In the genomic region with DNA sequence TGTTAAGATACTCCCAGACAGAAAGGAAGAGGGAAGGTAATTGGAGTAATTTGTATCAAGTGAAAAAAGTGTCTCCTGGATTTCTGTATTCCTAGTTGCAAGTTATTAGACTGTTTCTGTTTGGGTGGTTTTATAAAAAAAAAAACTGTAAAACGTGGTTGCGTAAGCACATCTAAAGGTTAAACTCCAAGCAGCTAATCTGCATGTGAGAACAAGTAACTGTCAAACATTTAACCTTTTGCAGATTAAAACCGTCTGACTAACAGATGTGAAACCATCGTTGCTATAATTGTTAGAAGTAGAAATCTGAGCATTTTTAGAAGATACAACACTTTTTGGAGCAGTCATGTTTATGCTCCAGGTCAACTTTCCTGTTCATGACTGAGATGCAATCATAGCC, we compare ENCODE assay signal across 19 cellular contexts.
DNase-seq lines count a peak whose midpoint lies in the region; ATAC-seq, FAIRE-seq and TF ChIP-seq lines count a peak whose summit lies in the region.
"Had no signal": no experiment of that assay in that cellular context is flagged by ENCODE, and none has a peak within 500 bp of the region (broad histone marks: within the 10 kb centered on the region; RNA-seq: fewer than 3 reads in every experiment).

No MANE protein-coding gene starts in this region.

- H3K27ac ChIP-seq in astrocyte (ENCODE audit: low read depth, low read length) (no peak overlapping the region), kidney (ENCODE audit: low read depth in 2 of 2, low read length in 2 of 2) (no peak overlapping the region)
- H3K27ac ChIP-seq: parathyroid adenoma, tibial nerve had no signal

- no peak for ATAC-seq in GM21390 (IDR thresholded peaks at IDR 0.05; ENCODE audit: unreplicated experiment)
- ATAC-seq: GM23338, K562, left ventricle myocardium superior, SK-N-SH treated with all-trans-retinoic acid at 6 μM for 48 hours had no signal

- H3K4me1 Mint-ChIP-seq in astrocyte (ENCODE audit: low read depth, unreplicated experiment) = peaks cover 3% of the 10 kb centered on the region

- no peaks in the 10 kb centered on the region for H3K36me3 ChIP-seq in astrocyte (ENCODE audit: insufficient read depth, low read length)
- H3K36me3 ChIP-seq in kidney (ENCODE audit: control insufficient read depth in 1 of 2, insufficient read depth in 2 of 2, low read length in 2 of 2) = no peaks in the 10 kb centered on the region
- H3K36me3 ChIP-seq: tibial nerve had no signal

- H3K27me3 Mint-ChIP-seq in astrocyte (ENCODE audit: low read depth, unreplicated experiment) = peaks cover 6% of the 10 kb centered on the region
- H3K27me3 Mint-ChIP-seq: activated naive CD8-positive, alpha-beta T cell had no signal

- H3K79me2 ChIP-seq in astrocyte (ENCODE audit: insufficient read depth, low read length) = no peaks in the 10 kb centered on the region
- H3K79me2 ChIP-seq: parathyroid adenoma had no signal

- H3K4me3 ChIP-seq in AG09309 (ENCODE audit: control insufficient read depth, low read depth, low read length) = no peak overlapping the region
- H3K4me3 ChIP-seq in astrocyte (ENCODE audit: insufficient read depth, low read depth, low read length) = no peak overlapping the region
- H3K4me3 ChIP-seq in kidney (ENCODE audit: low read length in 2 of 2) = no peak overlapping the region
- H3K4me3 ChIP-seq: GM23338, K562, tibial nerve had no signal

- H2AFZ ChIP-seq in astrocyte (ENCODE audit: low read depth, low read length) = no peak overlapping the region
- H2AFZ ChIP-seq: GM23338, parathyroid adenoma had no signal

- no peak overlapping the region for H3K4me2 ChIP-seq in astrocyte (ENCODE audit: low read length)
- H3K4me2 ChIP-seq: GM23338 had no signal

- DNase-seq in AG09309 (ENCODE audit: low read depth) = peak; percentile 28
- peak; percentile 18 for DNase-seq in GM03348 (ENCODE audit: low spot score)
- peak; percentile 41 for DNase-seq in astrocyte (ENCODE audit: low read depth)
- DNase-seq in kidney = no peak
- no peak for DNase-seq in cortex of kidney (lab: John Stamatoyannopoulos, UW)
- DNase-seq in stimulated activated CD4-positive, alpha-beta T cell treated with anti-CD3 and anti-CD28 coated beads, Interleukin-4, amount 100 ng/mL, for 4 hours = no peak
- no peak for DNase-seq in NK-92 treated with Interleukin-12 subunit alpha and Interleukin-12 subunit beta, amount 100 ng/mL, for 24 hours (lab: John Stamatoyannopoulos, UW)
- DNase-seq: activated T-cell treated with anti-CD3 and anti-CD28 coated beads, Interleukin-2, amount 50 U/mL, for 1 hour; GDM1; left ventricle myocardium superior had no signal

- H4K20me1 ChIP-seq in astrocyte (ENCODE audit: insufficient read depth, low read length) = peaks cover 4% of the 10 kb centered on the region

- FAIRE-seq in astrocyte (lab: Jason Lieb, UNC) (no peak), kidney (lab: Jason Lieb, UNC) (peak; percentile 77)
- FAIRE-seq: GM12892, K562, TTC549 had no signal

- no peaks in the 10 kb centered on the region for H3K27me3 ChIP-seq in astrocyte (ENCODE audit: insufficient read depth, low read length)
- H3K27me3 ChIP-seq: tibial nerve had no signal

- H3K4me3 Mint-ChIP-seq in astrocyte (ENCODE audit: unreplicated experiment) = no peak overlapping the region
- H3K4me3 Mint-ChIP-seq: activated naive CD8-positive, alpha-beta T cell; GM23338 had no signal

- peaks cover 2% of the 10 kb centered on the region for H3K9me3 Mint-ChIP-seq in astrocyte (ENCODE audit: unreplicated experiment)
- H3K9me3 Mint-ChIP-seq: GM23338 had no signal

- H3K9me3 ChIP-seq in astrocyte (ENCODE audit: insufficient read depth, low read depth, low read length) = no peaks in the 10 kb centered on the region
- no peaks in the 10 kb centered on the region for H3K9me3 ChIP-seq in kidney (ENCODE audit: control insufficient read depth in 1 of 2, low read length in 2 of 2)
- H3K9me3 ChIP-seq: tibial nerve had no signal

- intact Hi-C loops in kidney (cut with DNase I) = no loop called here

- TF ChIP-seq CTCF in AG09309 (IDR thresholded peaks at IDR 0.05; ENCODE audit: control insufficient read depth, insufficient read depth, low read depth, low read length, missing control alignments) (no peak), astrocyte (IDR thresholded peaks at IDR 0.05; ENCODE audit: insufficient read depth, low read depth, low read length) (no peak), kidney (IDR thresholded peaks at IDR 0.05; ENCODE audit: borderline replicate concordance, extremely low read depth, insufficient read depth) (no peak)

- H3K9ac ChIP-seq in astrocyte (ENCODE audit: low read length) (no peak overlapping the region), kidney (ENCODE audit: low read length in 2 of 2) (no peak overlapping the region)
- H3K9ac ChIP-seq: parathyroid adenoma had no signal

- no peak overlapping the region for H3K27ac Mint-ChIP-seq in astrocyte (ENCODE audit: unreplicated experiment)
- H3K27ac Mint-ChIP-seq: activated naive CD8-positive, alpha-beta T cell; GM23338 had no signal

- H3K36me3 Mint-ChIP-seq in astrocyte (ENCODE audit: low read depth, unreplicated experiment) = peaks cover 5% of the 10 kb centered on the region
- H3K36me3 Mint-ChIP-seq: activated naive CD8-positive, alpha-beta T cell had no signal

- no peaks in the 10 kb centered on the region for H3K4me1 ChIP-seq in astrocyte (ENCODE audit: insufficient read depth, low read length)
- peaks cover 0 to 12% of the 10 kb centered on the region in 2 donors for H3K4me1 ChIP-seq in kidney (ENCODE audit: control insufficient read depth in 1 of 2, insufficient read depth in 1 of 2, low read depth in 1 of 2, low read length in 2 of 2)
- H3K4me1 ChIP-seq: parathyroid adenoma had no signal

Comparison
In these comparisons a context has a peak if more than half of its experiments do, and no peak if none do; other contexts are left out.
1. DNase-seq: peak in AG09309 (single experiment), GM03348 (single experiment) and astrocyte (single experiment); none in kidney (single experiment), cortex of kidney (single experiment), stimulated activated CD4-positive, alpha-beta T cell treated with anti-CD3 and anti-CD28 coated beads, Interleukin-4, amount 100 ng/mL, for 4 hours (0 of 2) and NK-92 treated with Interleukin-12 subunit alpha and Interleukin-12 subunit beta, amount 100 ng/mL, for 24 hours (single experiment).